Comparison of ENCODE assay signal across 1 cellular context in genomic region chr1:47548188-47548587, GRCh38.
TF ChIP-seq lines count a peak whose summit lies in the region.

No MANE protein-coding gene starts in this region.

TF ChIP-seq in GM23338, 12 proteins besides CTCF, POLR2A, EP300 and RAD21 (continued from another document):
- TF ChIP-seq, protein P1, sequence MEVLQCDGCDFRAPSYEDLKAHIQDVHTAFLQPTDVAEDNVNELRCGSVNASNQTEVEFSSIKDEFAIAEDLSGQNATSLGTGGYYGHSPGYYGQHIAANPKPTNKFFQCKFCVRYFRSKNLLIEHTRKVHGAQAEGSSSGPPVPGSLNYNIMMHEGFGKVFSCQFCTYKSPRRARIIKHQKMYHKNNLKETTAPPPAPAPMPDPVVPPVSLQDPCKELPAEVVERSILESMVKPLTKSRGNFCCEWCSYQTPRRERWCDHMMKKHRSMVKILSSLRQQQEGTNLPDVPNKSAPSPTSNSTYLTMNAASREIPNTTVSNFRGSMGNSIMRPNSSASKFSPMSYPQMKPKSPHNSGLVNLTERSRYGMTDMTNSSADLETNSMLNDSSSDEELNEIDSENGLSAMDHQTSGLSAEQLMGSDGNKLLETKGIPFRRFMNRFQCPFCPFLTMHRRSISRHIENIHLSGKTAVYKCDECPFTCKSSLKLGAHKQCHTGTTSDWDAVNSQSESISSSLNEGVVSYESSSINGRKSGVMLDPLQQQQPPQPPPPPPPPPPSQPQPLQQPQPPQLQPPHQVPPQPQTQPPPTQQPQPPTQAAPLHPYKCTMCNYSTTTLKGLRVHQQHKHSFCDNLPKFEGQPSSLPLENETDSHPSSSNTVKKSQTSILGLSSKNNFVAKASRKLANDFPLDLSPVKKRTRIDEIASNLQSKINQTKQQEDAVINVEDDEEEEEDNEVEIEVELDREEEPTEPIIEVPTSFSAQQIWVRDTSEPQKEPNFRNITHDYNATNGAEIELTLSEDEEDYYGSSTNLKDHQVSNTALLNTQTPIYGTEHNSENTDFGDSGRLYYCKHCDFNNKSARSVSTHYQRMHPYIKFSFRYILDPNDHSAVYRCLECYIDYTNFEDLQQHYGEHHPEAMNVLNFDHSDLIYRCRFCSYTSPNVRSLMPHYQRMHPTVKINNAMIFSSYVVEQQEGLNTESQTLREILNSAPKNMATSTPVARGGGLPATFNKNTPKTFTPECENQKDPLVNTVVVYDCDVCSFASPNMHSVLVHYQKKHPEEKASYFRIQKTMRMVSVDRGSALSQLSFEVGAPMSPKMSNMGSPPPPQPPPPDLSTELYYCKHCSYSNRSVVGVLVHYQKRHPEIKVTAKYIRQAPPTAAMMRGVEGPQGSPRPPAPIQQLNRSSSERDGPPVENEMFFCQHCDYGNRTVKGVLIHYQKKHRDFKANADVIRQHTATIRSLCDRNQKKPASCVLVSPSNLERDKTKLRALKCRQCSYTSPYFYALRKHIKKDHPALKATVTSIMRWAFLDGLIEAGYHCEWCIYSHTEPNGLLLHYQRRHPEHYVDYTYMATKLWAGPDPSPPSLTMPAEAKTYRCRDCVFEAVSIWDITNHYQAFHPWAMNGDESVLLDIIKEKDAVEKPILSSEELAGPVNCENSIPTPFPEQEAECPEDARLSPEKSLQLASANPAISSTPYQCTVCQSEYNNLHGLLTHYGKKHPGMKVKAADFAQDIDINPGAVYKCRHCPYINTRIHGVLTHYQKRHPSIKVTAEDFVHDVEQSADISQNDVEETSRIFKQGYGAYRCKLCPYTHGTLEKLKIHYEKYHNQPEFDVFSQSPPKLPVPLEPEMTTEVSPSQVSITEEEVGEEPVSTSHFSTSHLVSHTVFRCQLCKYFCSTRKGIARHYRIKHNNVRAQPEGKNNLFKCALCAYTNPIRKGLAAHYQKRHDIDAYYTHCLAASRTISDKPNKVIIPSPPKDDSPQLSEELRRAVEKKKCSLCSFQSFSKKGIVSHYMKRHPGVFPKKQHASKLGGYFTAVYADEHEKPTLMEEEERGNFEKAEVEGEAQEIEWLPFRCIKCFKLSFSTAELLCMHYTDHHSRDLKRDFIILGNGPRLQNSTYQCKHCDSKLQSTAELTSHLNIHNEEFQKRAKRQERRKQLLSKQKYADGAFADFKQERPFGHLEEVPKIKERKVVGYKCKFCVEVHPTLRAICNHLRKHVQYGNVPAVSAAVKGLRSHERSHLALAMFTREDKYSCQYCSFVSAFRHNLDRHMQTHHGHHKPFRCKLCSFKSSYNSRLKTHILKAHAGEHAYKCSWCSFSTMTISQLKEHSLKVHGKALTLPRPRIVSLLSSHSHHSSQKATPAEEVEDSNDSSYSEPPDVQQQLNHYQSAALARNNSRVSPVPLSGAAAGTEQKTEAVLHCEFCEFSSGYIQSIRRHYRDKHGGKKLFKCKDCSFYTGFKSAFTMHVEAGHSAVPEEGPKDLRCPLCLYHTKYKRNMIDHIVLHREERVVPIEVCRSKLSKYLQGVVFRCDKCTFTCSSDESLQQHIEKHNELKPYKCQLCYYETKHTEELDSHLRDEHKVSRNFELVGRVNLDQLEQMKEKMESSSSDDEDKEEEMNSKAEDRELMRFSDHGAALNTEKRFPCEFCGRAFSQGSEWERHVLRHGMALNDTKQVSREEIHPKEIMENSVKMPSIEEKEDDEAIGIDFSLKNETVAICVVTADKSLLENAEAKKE (CRISPR knock-in tag; IDR thresholded peaks at IDR 0.05), result no peak
